In genomic region chr12:123767613-123768012, GRCh38 we compare ENCODE assay signal across 1 cellular context.
A peak's percentile ranks its signal among the peaks of the same experiment; 100 is the strongest.
TF ChIP-seq lines count a peak whose summit lies in the region.

No MANE protein-coding gene starts in this region.

TF ChIP-seq in K562, 482 proteins besides CTCF, POLR2A, EP300 and RAD21 (continued from another document):
- no peak for TF ChIP-seq MIER1 (IDR thresholded peaks at IDR 0.05; ENCODE audit: low read depth)
- TF ChIP-seq CHD2 (IDR thresholded peaks at IDR 0.05; ENCODE audit: low read depth, low read length): no peak
- TF ChIP-seq MTA2 (IDR thresholded peaks at IDR 0.05; ENCODE audit: low read depth): no peak
- no peak for TF ChIP-seq CCNT2 (IDR thresholded peaks at IDR 0.05; ENCODE audit: borderline replicate concordance, extremely low read depth, insufficient read length, low read depth, low read length)
- TF ChIP-seq ZNF124 (CRISPR knock-in tag; IDR thresholded peaks at IDR 0.05): no peak
- TF ChIP-seq NBN (IDR thresholded peaks at IDR 0.05; ENCODE audit: low read depth): no peak
- TF ChIP-seq ILK (tag; IDR thresholded peaks at IDR 0.05; ENCODE audit: borderline replicate concordance, low read depth): no peak
- no peak for TF ChIP-seq ARID1B (IDR thresholded peaks at IDR 0.05)
- no peak for TF ChIP-seq COPS2 (conservative IDR thresholded peaks at IDR 0.05)
- TF ChIP-seq, protein P1, sequence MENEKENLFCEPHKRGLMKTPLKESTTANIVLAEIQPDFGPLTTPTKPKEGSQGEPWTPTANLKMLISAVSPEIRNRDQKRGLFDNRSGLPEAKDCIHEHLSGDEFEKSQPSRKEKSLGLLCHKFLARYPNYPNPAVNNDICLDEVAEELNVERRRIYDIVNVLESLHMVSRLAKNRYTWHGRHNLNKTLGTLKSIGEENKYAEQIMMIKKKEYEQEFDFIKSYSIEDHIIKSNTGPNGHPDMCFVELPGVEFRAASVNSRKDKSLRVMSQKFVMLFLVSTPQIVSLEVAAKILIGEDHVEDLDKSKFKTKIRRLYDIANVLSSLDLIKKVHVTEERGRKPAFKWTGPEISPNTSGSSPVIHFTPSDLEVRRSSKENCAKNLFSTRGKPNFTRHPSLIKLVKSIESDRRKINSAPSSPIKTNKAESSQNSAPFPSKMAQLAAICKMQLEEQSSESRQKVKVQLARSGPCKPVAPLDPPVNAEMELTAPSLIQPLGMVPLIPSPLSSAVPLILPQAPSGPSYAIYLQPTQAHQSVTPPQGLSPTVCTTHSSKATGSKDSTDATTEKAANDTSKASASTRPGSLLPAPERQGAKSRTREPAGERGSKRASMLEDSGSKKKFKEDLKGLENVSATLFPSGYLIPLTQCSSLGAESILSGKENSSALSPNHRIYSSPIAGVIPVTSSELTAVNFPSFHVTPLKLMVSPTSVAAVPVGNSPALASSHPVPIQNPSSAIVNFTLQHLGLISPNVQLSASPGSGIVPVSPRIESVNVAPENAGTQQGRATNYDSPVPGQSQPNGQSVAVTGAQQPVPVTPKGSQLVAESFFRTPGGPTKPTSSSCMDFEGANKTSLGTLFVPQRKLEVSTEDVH (IDR thresholded peaks at IDR 0.05; ENCODE audit: low read depth, partially characterized antibody): no peak
- TF ChIP-seq SMARCC2 (IDR thresholded peaks at IDR 0.05; ENCODE audit: low read depth): no peak
- no peak for TF ChIP-seq ZNF75A (CRISPR knock-in tag; IDR thresholded peaks at IDR 0.05)
- TF ChIP-seq ZNF217 (CRISPR knock-in tag; IDR thresholded peaks at IDR 0.05): no peak
- TF ChIP-seq ZNF316 (IDR thresholded peaks at IDR 0.05): peak; percentile 59
- TF ChIP-seq, protein P2, sequence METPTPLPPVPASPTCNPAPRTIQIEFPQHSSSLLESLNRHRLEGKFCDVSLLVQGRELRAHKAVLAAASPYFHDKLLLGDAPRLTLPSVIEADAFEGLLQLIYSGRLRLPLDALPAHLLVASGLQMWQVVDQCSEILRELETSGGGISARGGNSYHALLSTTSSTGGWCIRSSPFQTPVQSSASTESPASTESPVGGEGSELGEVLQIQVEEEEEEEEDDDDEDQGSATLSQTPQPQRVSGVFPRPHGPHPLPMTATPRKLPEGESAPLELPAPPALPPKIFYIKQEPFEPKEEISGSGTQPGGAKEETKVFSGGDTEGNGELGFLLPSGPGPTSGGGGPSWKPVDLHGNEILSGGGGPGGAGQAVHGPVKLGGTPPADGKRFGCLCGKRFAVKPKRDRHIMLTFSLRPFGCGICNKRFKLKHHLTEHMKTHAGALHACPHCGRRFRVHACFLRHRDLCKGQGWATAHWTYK (CRISPR knock-in tag; IDR thresholded peaks at IDR 0.05): no peak
- no peak for TF ChIP-seq SETDB1 (IDR thresholded peaks at IDR 0.05; ENCODE audit: low read length)
- no peak for TF ChIP-seq HNRNPUL1 (IDR thresholded peaks at IDR 0.05; ENCODE audit: low read length)
- TF ChIP-seq RBM25 (IDR thresholded peaks at IDR 0.05; ENCODE audit: low read depth, low read length, severe bottlenecking): no peak
- TF ChIP-seq NFE2 (IDR thresholded peaks at IDR 0.05; ENCODE audit: low read depth): peak; percentile 52
- TF ChIP-seq KLF10 (CRISPR knock-in tag; IDR thresholded peaks at IDR 0.05): no peak
- TF ChIP-seq, protein P3, sequence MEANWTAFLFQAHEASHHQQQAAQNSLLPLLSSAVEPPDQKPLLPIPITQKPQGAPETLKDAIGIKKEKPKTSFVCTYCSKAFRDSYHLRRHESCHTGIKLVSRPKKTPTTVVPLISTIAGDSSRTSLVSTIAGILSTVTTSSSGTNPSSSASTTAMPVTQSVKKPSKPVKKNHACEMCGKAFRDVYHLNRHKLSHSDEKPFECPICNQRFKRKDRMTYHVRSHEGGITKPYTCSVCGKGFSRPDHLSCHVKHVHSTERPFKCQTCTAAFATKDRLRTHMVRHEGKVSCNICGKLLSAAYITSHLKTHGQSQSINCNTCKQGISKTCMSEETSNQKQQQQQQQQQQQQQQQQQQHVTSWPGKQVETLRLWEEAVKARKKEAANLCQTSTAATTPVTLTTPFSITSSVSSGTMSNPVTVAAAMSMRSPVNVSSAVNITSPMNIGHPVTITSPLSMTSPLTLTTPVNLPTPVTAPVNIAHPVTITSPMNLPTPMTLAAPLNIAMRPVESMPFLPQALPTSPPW (CRISPR knock-in tag; IDR thresholded peaks at IDR 0.05): peak; percentile 81
- TF ChIP-seq AFF4 (CRISPR knock-in tag; IDR thresholded peaks at IDR 0.05): no peak
- TF ChIP-seq C11orf30 (IDR thresholded peaks at IDR 0.05; ENCODE audit: low read depth): peak; percentile 55
- TF ChIP-seq ZNF444 (CRISPR knock-in tag; IDR thresholded peaks at IDR 0.05): no peak
- TF ChIP-seq FOXK1 (CRISPR knock-in tag; IDR thresholded peaks at IDR 0.05; ENCODE audit: borderline replicate concordance): no peak
- no peak for TF ChIP-seq TBP (optimal IDR thresholded peaks at IDR 0.05; ENCODE audit: low read depth, low read length)
- TF ChIP-seq BCLAF1 (IDR thresholded peaks at IDR 0.05; ENCODE audit: borderline replicate concordance in 1 of 2, control insufficient read depth in 1 of 2, low read depth in 2 of 2, low read length in 1 of 2): no peak
- no peak for TF ChIP-seq MECOM (CRISPR knock-in tag; IDR thresholded peaks at IDR 0.05)
- TF ChIP-seq GABPA (tag; conservative IDR thresholded peaks at IDR 0.05; ENCODE audit: low read depth): peak; percentile 44
- no peak for TF ChIP-seq ZNF174 (CRISPR knock-in tag; IDR thresholded peaks at IDR 0.05)
- TF ChIP-seq, protein P4, sequence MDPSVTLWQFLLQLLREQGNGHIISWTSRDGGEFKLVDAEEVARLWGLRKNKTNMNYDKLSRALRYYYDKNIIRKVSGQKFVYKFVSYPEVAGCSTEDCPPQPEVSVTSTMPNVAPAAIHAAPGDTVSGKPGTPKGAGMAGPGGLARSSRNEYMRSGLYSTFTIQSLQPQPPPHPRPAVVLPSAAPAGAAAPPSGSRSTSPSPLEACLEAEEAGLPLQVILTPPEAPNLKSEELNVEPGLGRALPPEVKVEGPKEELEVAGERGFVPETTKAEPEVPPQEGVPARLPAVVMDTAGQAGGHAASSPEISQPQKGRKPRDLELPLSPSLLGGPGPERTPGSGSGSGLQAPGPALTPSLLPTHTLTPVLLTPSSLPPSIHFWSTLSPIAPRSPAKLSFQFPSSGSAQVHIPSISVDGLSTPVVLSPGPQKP (CRISPR knock-in tag; IDR thresholded peaks at IDR 0.05): no peak
- TF ChIP-seq ZFP30 (CRISPR knock-in tag; IDR thresholded peaks at IDR 0.05; ENCODE audit: borderline replicate concordance): no peak
- peak; percentile 41; the same call in 1 of the 2 replicates for TF ChIP-seq MAFK (IDR thresholded peaks at IDR 0.05; ENCODE audit: low read length)
- TF ChIP-seq SUPT5H (IDR thresholded peaks at IDR 0.05): no peak
- no peak for TF ChIP-seq ELF4 (CRISPR knock-in tag; IDR thresholded peaks at IDR 0.05)
- TF ChIP-seq ZNF140 (CRISPR knock-in tag; IDR thresholded peaks at IDR 0.05): no peak
- no peak for TF ChIP-seq MED1 (CRISPR knock-in tag; IDR thresholded peaks at IDR 0.05; ENCODE audit: borderline replicate concordance)
- no peak for TF ChIP-seq ESRRB (CRISPR knock-in tag; IDR thresholded peaks at IDR 0.05; ENCODE audit: borderline replicate concordance)
- TF ChIP-seq TGIF2 (CRISPR knock-in tag; IDR thresholded peaks at IDR 0.05): no peak
- no peak for TF ChIP-seq PTRF (tag; IDR thresholded peaks at IDR 0.05)
- no peak for TF ChIP-seq HDAC1 (IDR thresholded peaks at IDR 0.05)
- peak; percentile 35; the same call in 1 of the 2 replicates for TF ChIP-seq MAFG (tag; conservative IDR thresholded peaks at IDR 0.05)
- no peak for TF ChIP-seq NFIX (CRISPR knock-in tag; IDR thresholded peaks at IDR 0.05; ENCODE audit: low read depth)
- TF ChIP-seq KLF16 (IDR thresholded peaks at IDR 0.05): no peak
- TF ChIP-seq KAT8 (IDR thresholded peaks at IDR 0.05; ENCODE audit: low read depth): no peak
- TF ChIP-seq ZNF584 (CRISPR knock-in tag; IDR thresholded peaks at IDR 0.05; ENCODE audit: low read depth): no peak
- no peak for TF ChIP-seq ZNF197 (CRISPR knock-in tag; IDR thresholded peaks at IDR 0.05; ENCODE audit: low read depth)
- no peak for TF ChIP-seq CBX1 (IDR thresholded peaks at IDR 0.05; ENCODE audit: low read depth)
- TF ChIP-seq, protein P5, sequence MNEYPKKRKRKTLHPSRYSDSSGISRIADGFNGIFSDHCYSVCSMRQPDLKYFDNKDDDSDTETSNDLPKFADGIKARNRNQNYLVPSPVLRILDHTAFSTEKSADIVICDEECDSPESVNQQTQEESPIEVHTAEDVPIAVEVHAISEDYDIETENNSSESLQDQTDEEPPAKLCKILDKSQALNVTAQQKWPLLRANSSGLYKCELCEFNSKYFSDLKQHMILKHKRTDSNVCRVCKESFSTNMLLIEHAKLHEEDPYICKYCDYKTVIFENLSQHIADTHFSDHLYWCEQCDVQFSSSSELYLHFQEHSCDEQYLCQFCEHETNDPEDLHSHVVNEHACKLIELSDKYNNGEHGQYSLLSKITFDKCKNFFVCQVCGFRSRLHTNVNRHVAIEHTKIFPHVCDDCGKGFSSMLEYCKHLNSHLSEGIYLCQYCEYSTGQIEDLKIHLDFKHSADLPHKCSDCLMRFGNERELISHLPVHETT (CRISPR knock-in tag; conservative IDR thresholded peaks at IDR 0.05 in 1 of 2, IDR thresholded peaks at IDR 0.05 in 1 of 2): no peak
- TF ChIP-seq MXI1 (IDR thresholded peaks at IDR 0.05; ENCODE audit: low read depth, low read length): no peak
- TF ChIP-seq ZNF133 (CRISPR knock-in tag; IDR thresholded peaks at IDR 0.05): no peak
- TF ChIP-seq POLR2H (tag; IDR thresholded peaks at IDR 0.05; ENCODE audit: low read depth): no peak
- TF ChIP-seq SMAD1 (IDR thresholded peaks at IDR 0.05; ENCODE audit: low read depth, low read length, partially characterized antibody): no peak
- no peak for TF ChIP-seq ZNF41 (CRISPR knock-in tag; conservative IDR thresholded peaks at IDR 0.05)
- TF ChIP-seq SMARCE1 (IDR thresholded peaks at IDR 0.05): no peak
- no peak for TF ChIP-seq ZNF766 (CRISPR knock-in tag; conservative IDR thresholded peaks at IDR 0.05)
